Comparison of ENCODE assay signal across 7 cellular contexts in genomic region chr17:7632492-7632894, GRCh38. TPM values are rescaled to one million over a fixed set of nuclear protein-coding genes. Genes with fewer than 3 reads are reported as not detected.
DNase-seq lines count a peak whose midpoint lies in the region; ATAC-seq and TF ChIP-seq lines count a peak whose summit lies in the region.

No MANE protein-coding gene starts in this region.

- H3K36me3 ChIP-seq in fibroblast of lung (ENCODE audit: control insufficient read depth, insufficient read depth, low read length) (no peaks in the 10 kb centered on the region), smooth muscle cell (ENCODE audit: low read depth) (no peaks in the 10 kb centered on the region)

- H3K4me1 Mint-ChIP-seq in T-helper 2 cell treated with Interferon-gamma antibody and Interleukin-4, amounts not matched to agents 5 μg/mL and 100 μg/mL, for 36 hours (ENCODE audit: low read depth), result peaks cover 2% of the 10 kb centered on the region

- H3K36me3 Mint-ChIP-seq in T-helper 2 cell treated with Interferon-gamma antibody and Interleukin-4, amounts not matched to agents 5 μg/mL and 100 μg/mL, for 36 hours (ENCODE audit: low read depth), result no peaks in the 10 kb centered on the region

- H3K9me3 Mint-ChIP-seq in T-helper 2 cell treated with Interferon-gamma antibody and Interleukin-4, amounts not matched to agents 5 μg/mL and 100 μg/mL, for 36 hours, result no peaks in the 10 kb centered on the region

- H2AFZ ChIP-seq in fibroblast of lung (ENCODE audit: low read length) (peak overlapping the region; percentile 6), smooth muscle cell (ENCODE audit: low read depth) (peak overlapping the region; percentile 38)

- no peaks in the 10 kb centered on the region for H3F3A ChIP-seq in smooth muscle cell (ENCODE audit: low read depth)

- WGBS in smooth muscle cell (ENCODE audit: low lambda C conversion rate), result 36% methylated on average over 6 of the region's 6 CpGs

- H3K27ac ChIP-seq in fibroblast of lung (ENCODE audit: insufficient read depth, low read length), result no peak overlapping the region
- no peak overlapping the region for H3K27ac ChIP-seq in smooth muscle cell (ENCODE audit: low read depth)

- H3K79me2 ChIP-seq in fibroblast of lung (ENCODE audit: control insufficient read depth, insufficient read depth, low read length) (no peaks in the 10 kb centered on the region), smooth muscle cell (ENCODE audit: low read depth) (no peaks in the 10 kb centered on the region)

- no peaks in the 10 kb centered on the region for H4K20me1 ChIP-seq in fibroblast of lung (ENCODE audit: control insufficient read depth, extremely low read depth, insufficient read depth, low read length)
- H4K20me1 ChIP-seq in smooth muscle cell (ENCODE audit: low read depth), result no peaks in the 10 kb centered on the region

- H3K27me3 ChIP-seq in fibroblast of lung (ENCODE audit: control insufficient read depth, insufficient read depth, low read length) (no peaks in the 10 kb centered on the region), smooth muscle cell (ENCODE audit: low read depth) (no peaks in the 10 kb centered on the region)

- H3K4me2 ChIP-seq in fibroblast of lung (ENCODE audit: extremely low read depth, insufficient read depth, low read length) (no peak overlapping the region), smooth muscle cell (no peak overlapping the region)

- H3K9me3 ChIP-seq in fibroblast of lung (ENCODE audit: control insufficient read depth, insufficient read depth, low read depth, low read length) (no peaks in the 10 kb centered on the region), smooth muscle cell (replicated peaks; ENCODE audit: low read depth) (no peaks in the 10 kb centered on the region)

- H3K4me1 ChIP-seq in fibroblast of lung (ENCODE audit: control insufficient read depth, extremely low read depth, insufficient read depth, low read length) (no peaks in the 10 kb centered on the region), smooth muscle cell (ENCODE audit: low read depth) (no peaks in the 10 kb centered on the region)

- DNase-seq in EL (peak; percentile 56), HUDEP-2 (lab: John Stamatoyannopoulos, UW; ENCODE audit: unreplicated experiment in 76 of 76) (peak in 53 of 76 experiments; percentile 9 to 76 (median 45)), fibroblast of lung (ENCODE audit: low read depth in 2 of 2) (peak; percentile 36 to 64), smooth muscle cell (lab: John Stamatoyannopoulos, UW; ENCODE audit: unreplicated experiment) (no peak), inferior parietal cortex (ENCODE audit: extremely low spot score) (no peak)
- DNase-seq in T-helper 2 cell treated with Interferon-gamma antibody and Interleukin-4, amounts not matched to agents 5 μg/mL and 100 μg/mL, for 36 hours (ENCODE audit: low spot score), result peak; percentile 20

- peaks cover 6% of the 10 kb centered on the region for H3K27me3 Mint-ChIP-seq in T-helper 2 cell treated with Interferon-gamma antibody and Interleukin-4, amounts not matched to agents 5 μg/mL and 100 μg/mL, for 36 hours (ENCODE audit: low read depth)

- no peak overlapping the region for H3K9ac ChIP-seq in fibroblast of lung (ENCODE audit: insufficient read depth, low read length)
- H3K9ac ChIP-seq in smooth muscle cell (ENCODE audit: low read depth), result no peak overlapping the region

- H3K4me3 ChIP-seq in fibroblast of lung (replicated peaks in 1 of 4; ENCODE audit: control extremely low read depth in 1 of 4, insufficient read depth in 1 of 4, low read depth in 3 of 4, low read length in 4 of 4) (no peak overlapping the region), smooth muscle cell (no peak overlapping the region)

- TF ChIP-seq CTCF in fibroblast of lung (conservative IDR thresholded peaks at IDR 0.05 in 1 of 2, IDR thresholded peaks at IDR 0.05 in 1 of 2; ENCODE audit: low read depth in 1 of 2, low read length in 2 of 2), result peak; percentile 58 to 71
- peak; percentile 43 for TF ChIP-seq CTCF in smooth muscle cell (IDR thresholded peaks at IDR 0.05; ENCODE audit: borderline replicate concordance, insufficient read depth, poor library complexity, severe bottlenecking)

- no peak overlapping the region for H3K27ac Mint-ChIP-seq in T-helper 2 cell treated with Interferon-gamma antibody and Interleukin-4, amounts not matched to agents 5 μg/mL and 100 μg/mL, for 36 hours

- H3K4me3 Mint-ChIP-seq in T-helper 2 cell treated with Interferon-gamma antibody and Interleukin-4, amounts not matched to agents 5 μg/mL and 100 μg/mL, for 36 hours, result no peak overlapping the region

- no peak for ATAC-seq in HG03139 (IDR thresholded peaks at IDR 0.05; ENCODE audit: unreplicated experiment)

RNA-seq across cellular contexts. Expression of gene SHBG, which starts 2.6 kb away (rescaled TPM):
- total RNA-seq in fibroblast of lung, result 0.26 and 0.33 TPM in 2 replicates
- polyA plus RNA-seq in fibroblast of lung, result 0.27 and 0.45 TPM in 2 replicates
- 0.68 and 0.97 TPM in 2 replicates for polyA plus RNA-seq in fibroblast of lung (2012)
- polyA minus RNA-seq in fibroblast of lung (ENCODE audit: low replicate concordance), result not detected in 2 replicates
- not detected in 2 replicates for total RNA-seq in smooth muscle cell
- polyA plus RNA-seq in smooth muscle cell, result 0.83 and 0.88 TPM in 2 replicates

RNA-seq across cellular contexts. Expression of gene SAT2, which starts 4.9 kb away (rescaled TPM):
- total RNA-seq in fibroblast of lung (54.3 and 55.5 TPM in 2 replicates), smooth muscle cell (64.9 and 70.8 TPM in 2 replicates)
- polyA plus RNA-seq in fibroblast of lung (47.0 and 48.2 TPM in 2 replicates), smooth muscle cell (68.2 and 74.2 TPM in 2 replicates)
- polyA plus RNA-seq in fibroblast of lung (2012), result 87.0 and 89.0 TPM in 2 replicates
- polyA minus RNA-seq in fibroblast of lung (ENCODE audit: low replicate concordance), result 16.5 and 31.3 TPM in 2 replicates

RNA-seq across cellular contexts. Expression of gene FXR2, which starts 17.8 kb away (rescaled TPM):
- total RNA-seq in fibroblast of lung, result 39.8 and 46.6 TPM in 2 replicates
- polyA plus RNA-seq in fibroblast of lung, result 22.0 and 28.1 TPM in 2 replicates
- polyA plus RNA-seq in fibroblast of lung (2012), result 20.7 and 30.8 TPM in 2 replicates
- 106 and 122 TPM in 2 replicates for polyA minus RNA-seq in fibroblast of lung (ENCODE audit: low replicate concordance)
- total RNA-seq in smooth muscle cell, result 22.8 and 31.1 TPM in 2 replicates
- polyA plus RNA-seq in smooth muscle cell, result 50.0 and 50.6 TPM in 2 replicates

RNA-seq across cellular contexts. Expression of gene ATP1B2, which starts 18.2 kb away (rescaled TPM):
- total RNA-seq in fibroblast of lung, result 0.33 TPM in 1 of 2 replicates, not detected in the other
- polyA plus RNA-seq in fibroblast of lung, result 0.02 and 0.05 TPM in 2 replicates
- not detected in 2 replicates for polyA plus RNA-seq in fibroblast of lung (2012)
- not detected in 2 replicates for polyA minus RNA-seq in fibroblast of lung (ENCODE audit: low replicate concordance)
- 0.27 and 0.85 TPM in 2 replicates for total RNA-seq in smooth muscle cell
- 4.1 and 4.4 TPM in 2 replicates for polyA plus RNA-seq in smooth muscle cell

RNA-seq across cellular contexts. Expression of gene SOX15, which starts 42.6 kb away (rescaled TPM):
- under 0.01 and 0.50 TPM in 2 replicates for total RNA-seq in fibroblast of lung
- 0.36 and 0.78 TPM in 2 replicates for polyA plus RNA-seq in fibroblast of lung
- 0.64 and 3.4 TPM in 2 replicates for polyA plus RNA-seq in fibroblast of lung (2012)
- polyA minus RNA-seq in fibroblast of lung (ENCODE audit: low replicate concordance), result 2.5 TPM in 1 of 2 replicates, not detected in the other
- total RNA-seq in smooth muscle cell, result 13.4 and 16.1 TPM in 2 replicates
- polyA plus RNA-seq in smooth muscle cell, result 7.3 and 39.0 TPM in 2 replicates

Comparison
In these comparisons a context has a peak if more than half of its experiments do, and no peak if none do; other contexts are left out.
1. DNase-seq: peak in EL (single experiment), HUDEP-2 (53 of 76), T-helper 2 cell treated with Interferon-gamma antibody and Interleukin-4, amounts not matched to agents 5 μg/mL and 100 μg/mL, for 36 hours (single experiment) and fibroblast of lung (2 of 2); none in smooth muscle cell (single experiment) and inferior parietal cortex (single experiment).